Comparison of ENCODE assay signal across 18 cellular contexts in genomic region chr6:53639520-53639919, GRCh38. TPM values are rescaled to one million over a fixed set of nuclear protein-coding genes. Genes with fewer than 3 reads are reported as not detected.
"Had no signal": no experiment of that assay in that cellular context is flagged by ENCODE, and none has a peak within 500 bp of the region (broad histone marks: within the 10 kb centered on the region; RNA-seq: fewer than 3 reads in every experiment).

No MANE protein-coding gene starts in this region.

- H3K27ac ChIP-seq: gastrocnemius medialis, heart right ventricle, neutrophil, psoas muscle, skin epidermis, testis, tibial nerve had no signal

- DNase-seq: effector memory CD4-positive, alpha-beta T cell; gastrocnemius medialis; heart right ventricle; hypothalamus; kidney glomerular epithelial cell; naive thymus-derived CD8-positive, alpha-beta T cell; psoas muscle; retina; stimulated activated CD4-positive, alpha-beta T cell treated with anti-CD3 and anti-CD28 coated beads, Interleukin-2, amount 100 ng/mL, for 24 hours; stimulated activated CD4-positive, alpha-beta T cell treated with anti-CD3 and anti-CD28 coated beads, Interleukin-4, amount 100 ng/mL, for 4 hours; stimulated activated naive B cell treated with anti-CD40 and anti-IgM and Interleukin-4, amounts not matched to agents 10 μg/mL and 1 μg/mL and 100 μg/mL, for 72 hours; stimulated activated naive CD8-positive, alpha-beta T cell treated with anti-CD3 and anti-CD28 coated beads, Interleukin-15, amount 100 ng/mL, for 72 hours; testis had no signal

- ATAC-seq: esophagus mucosa; gastrocnemius medialis; heart right ventricle; naive thymus-derived CD8-positive, alpha-beta T cell; psoas muscle; sciatic nerve; stimulated activated naive B cell treated with anti-CD40 and anti-IgM and Interleukin-4, amounts not matched to agents 10 μg/mL and 1 μg/mL and 100 μg/mL, for 72 hours; stimulated activated naive CD8-positive, alpha-beta T cell treated with anti-CD3 and anti-CD28 coated beads, Interleukin-15, amount 100 ng/mL, for 72 hours had no signal

- H3K27me3 ChIP-seq: gastrocnemius medialis, heart right ventricle, neutrophil, testis, tibial nerve had no signal

- H3K4me1 ChIP-seq: testis, tibial nerve had no signal

- H3K9me3 ChIP-seq: gastrocnemius medialis, heart right ventricle, neutrophil, psoas muscle, testis, tibial nerve had no signal

- H3K36me3 ChIP-seq: gastrocnemius medialis, heart right ventricle, neutrophil, tibial nerve had no signal

- H3K4me3 ChIP-seq: gastrocnemius medialis, heart right ventricle, psoas muscle, skin epidermis, testis, tibial nerve had no signal

RNA-seq across cellular contexts. Expression of gene KLHL31, which starts 26.0 kb away (rescaled TPM):
- polyA plus RNA-seq: naive thymus-derived CD8-positive, alpha-beta T cell had no signal
